In the genomic region with DNA sequence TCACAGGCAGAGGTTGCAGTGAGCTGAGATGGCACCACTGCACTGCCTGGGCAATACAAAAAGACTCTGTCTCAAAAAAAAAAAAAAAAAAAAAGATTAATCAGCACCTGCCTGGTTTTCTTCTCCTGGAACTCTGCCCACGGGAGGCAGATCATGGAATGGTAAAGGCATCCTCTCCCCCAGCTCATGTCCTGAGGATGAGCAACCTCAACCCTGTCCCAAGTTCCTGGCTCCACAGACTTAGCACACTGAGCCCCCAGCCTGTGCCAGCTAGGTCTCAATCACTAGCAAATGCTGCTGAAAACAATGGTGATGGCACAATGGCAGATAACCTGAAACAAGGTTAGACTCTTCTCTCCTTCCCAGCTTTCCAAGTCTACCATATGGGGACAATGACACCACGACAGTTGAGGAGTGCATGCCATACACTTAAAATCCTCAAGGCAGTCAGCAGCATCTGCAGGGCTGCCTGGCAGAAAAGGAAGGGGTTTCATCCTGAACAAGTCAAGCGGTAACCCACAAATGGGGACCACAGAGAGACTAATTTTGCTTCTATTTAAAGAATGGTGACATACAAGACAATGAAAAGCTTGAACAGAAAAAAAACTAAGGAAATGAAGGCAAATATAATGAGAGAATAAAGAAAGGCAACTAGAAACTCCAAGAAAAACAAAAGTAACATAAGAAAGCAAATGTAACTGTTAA, we compare ENCODE assay signal across 13 cellular contexts. TPM values are rescaled to one million over a fixed set of nuclear protein-coding genes. Genes with fewer than 3 reads are reported as not detected.
DNase-seq lines count a peak whose midpoint lies in the region; ATAC-seq, FAIRE-seq and TF ChIP-seq lines count a peak whose summit lies in the region.
"Had no signal": no experiment of that assay in that cellular context is flagged by ENCODE, and none has a peak within 500 bp of the region (broad histone marks: within the 10 kb centered on the region; RNA-seq: fewer than 3 reads in every experiment).

No MANE protein-coding gene starts in this region.

- H3K4me3 ChIP-seq in K562: no peak overlapping the region

- no peaks in the 10 kb centered on the region for H3K27me3 Mint-ChIP-seq in activated T-cell treated with anti-CD3 and anti-CD28 coated beads, Interleukin-2, amount 50 U/mL, for 72 hours (ENCODE audit: low read depth)
- H3K27me3 Mint-ChIP-seq in activated T-cell treated with anti-CD3 and anti-CD28 coated beads, Interleukin-2, amount 50 U/mL, for 24 hours: no peaks in the 10 kb centered on the region

- peaks cover 26 to 37% of the 10 kb centered on the region in 2 experiments; a peak in 4 of 5 replicates for H3K4me1 ChIP-seq in K562 (replicated peaks in 1 of 2; ENCODE audit: control insufficient read depth in 2 of 2, insufficient read depth in 2 of 2, low read length in 2 of 2)
- H3K4me1 ChIP-seq: BE2C had no signal

- peak overlapping the region; percentile 50 for H3K27ac Mint-ChIP-seq in activated T-cell treated with anti-CD3 and anti-CD28 coated beads, Interleukin-2, amount 50 U/mL, for 72 hours
- no peak overlapping the region for H3K27ac Mint-ChIP-seq in activated T-cell treated with anti-CD3 and anti-CD28 coated beads, Interleukin-2, amount 50 U/mL, for 24 hours
- H3K27ac Mint-ChIP-seq: endodermal cell had no signal

- H3K9me3 Mint-ChIP-seq in activated T-cell treated with anti-CD3 and anti-CD28 coated beads, Interleukin-2, amount 50 U/mL, for 72 hours: no peaks in the 10 kb centered on the region
- H3K9me3 Mint-ChIP-seq in activated T-cell treated with anti-CD3 and anti-CD28 coated beads, Interleukin-2, amount 50 U/mL, for 24 hours: no peaks in the 10 kb centered on the region

- POLR2A ChIA-PET in K562 (lab: Yijun Ruan, JAX): interaction anchor here (0.8 kb wide), 1 partner anchor 53 kb away, joined by 3 read pairs; a partner anchor contains a TSS

- no peaks in the 10 kb centered on the region for H3K9me3 ChIP-seq in K562 (replicated peaks; ENCODE audit: control insufficient read depth, insufficient read depth, low read depth, low read length)
- H3K9me3 ChIP-seq: BE2C had no signal

- BruUV-seq in K562 (replicated peaks; lab: Mats Ljungman, UMichigan): no TSS peak

- no peak for TF ChIP-seq POLR2A in K562 (conservative IDR thresholded peaks at IDR 0.05)

- no peaks in the 10 kb centered on the region for H3K27me3 ChIP-seq in K562 (ENCODE audit: control insufficient read depth in 2 of 2, insufficient read depth in 2 of 2, low read length in 2 of 2)
- H3K27me3 ChIP-seq: BE2C had no signal

- no peak for TF ChIP-seq RAD21 in K562 (CRISPR knock-in tag; conservative IDR thresholded peaks at IDR 0.05 in 1 of 2, IDR thresholded peaks at IDR 0.05 in 1 of 2)

- peak overlapping the region; percentile 36; the same call in 2 of the 3 replicates for H3K27ac ChIP-seq in K562 (ENCODE audit: extremely low read depth, low read depth, low read length)

- H3K9me1 ChIP-seq in K562 (ENCODE audit: control insufficient read depth, insufficient read depth, low read length): peaks cover 11% of the 10 kb centered on the region

- intact Hi-C loops in K562 (cut with micrococcal nuclease): no loop called here

- no peak for TF ChIP-seq CTCF in K562 (IDR thresholded peaks at IDR 0.05 in 2 of 3, conservative IDR thresholded peaks at IDR 0.05 in 1 of 3; ENCODE audit: insufficient read depth in 2 of 3, low read depth in 1 of 3, low read length in 3 of 3)

- peaks cover 78% of the 10 kb centered on the region for H3K79me2 ChIP-seq in K562 (ENCODE audit: control insufficient read depth, insufficient read depth, low read length)

- TF ChIP-seq EP300 in K562 (IDR thresholded peaks at IDR 0.05; ENCODE audit: low read length): no peak

- WGBS in K562 (ENCODE audit: insufficient coverage, low coverage, missing lambda C conversion rate): 80% methylated on average over 3 of the region's 3 CpGs

- peaks cover 0 to 8% of the 10 kb centered on the region in 2 donors for H3K36me3 Mint-ChIP-seq in activated T-cell treated with anti-CD3 and anti-CD28 coated beads, Interleukin-2, amount 50 U/mL, for 72 hours (ENCODE audit: insufficient read depth in 2 of 2)
- peaks cover 65% of the 10 kb centered on the region for H3K36me3 Mint-ChIP-seq in activated T-cell treated with anti-CD3 and anti-CD28 coated beads, Interleukin-2, amount 50 U/mL, for 24 hours (ENCODE audit: low read depth)

- no peak overlapping the region for H2AFZ ChIP-seq in K562 (ENCODE audit: low read depth, low read length)

- H3K9ac ChIP-seq in K562 (ENCODE audit: insufficient read depth in 1 of 2, low read depth in 2 of 2, low read length in 2 of 2): no peak overlapping the region; a peak in 1 of 4 replicates

- CTCF ChIA-PET in K562 (lab: Yijun Ruan, JAX; ENCODE audit: low intra/inter-chr PET ratio): no interaction called here

- H3K36me3 ChIP-seq in K562 (ENCODE audit: control insufficient read depth, insufficient read depth, low read length): peaks cover 39% of the 10 kb centered on the region

- no peak for ATAC-seq in activated T-cell treated with anti-CD3 and anti-CD28 coated beads, Interleukin-2, amount 50 U/mL, for 72 hours (replicated peaks in 1 of 2)
- ATAC-seq in K562 (no peak), HG02763 (IDR thresholded peaks at IDR 0.05; ENCODE audit: unreplicated experiment) (no peak)
- ATAC-seq: activated CD4-positive, CD25-positive, alpha-beta regulatory T cell treated with anti-CD3 and anti-CD28 coated beads, Interleukin-2, amount 50 U/mL, for 24 hours had no signal

- peaks cover 42% of the 10 kb centered on the region for H3K4me1 Mint-ChIP-seq in activated T-cell treated with anti-CD3 and anti-CD28 coated beads, Interleukin-2, amount 50 U/mL, for 72 hours (ENCODE audit: low read depth)
- peaks cover 33% of the 10 kb centered on the region for H3K4me1 Mint-ChIP-seq in activated T-cell treated with anti-CD3 and anti-CD28 coated beads, Interleukin-2, amount 50 U/mL, for 24 hours (ENCODE audit: low read depth)

- peak overlapping the region in 1 of 2 donors; percentile 53 for H3K4me3 Mint-ChIP-seq in activated T-cell treated with anti-CD3 and anti-CD28 coated beads, Interleukin-2, amount 50 U/mL, for 72 hours
- no peak overlapping the region for H3K4me3 Mint-ChIP-seq in activated T-cell treated with anti-CD3 and anti-CD28 coated beads, Interleukin-2, amount 50 U/mL, for 24 hours
- H3K4me3 Mint-ChIP-seq: endodermal cell had no signal

- in situ Hi-C loops in K562 (cut with MboI): no loop called here

- no peak for DNase-seq in activated T-cell treated with anti-CD3 and anti-CD28 coated beads, Interleukin-2, amount 50 U/mL, for 72 hours
- DNase-seq in activated T-cell treated with anti-CD3 and anti-CD28 coated beads, Interleukin-2, amount 50 U/mL, for 24 hours: no peak
- DNase-seq in NCI-H2171 (lab: John Stamatoyannopoulos, UW): peak; percentile 63
- DNase-seq in K562 (ENCODE audit: extremely low read depth in 1 of 4, low spot score in 3 of 4): peak in 2 of 4 experiments; percentile 2 to 5
- DNase-seq in ureter (ENCODE audit: low spot score): peak; percentile 19
- no peak for DNase-seq in amygdala (lab: John Stamatoyannopoulos, UW)
- DNase-seq in AG08396 (ENCODE audit: low spot score): no peak
- DNase-seq: BE2C; endodermal cell; stimulated activated CD4-positive, alpha-beta T cell treated with anti-CD3 and anti-CD28 coated beads, Interleukin-15, amount 100 ng/mL, for 24 hours; stimulated activated naive CD4-positive, alpha-beta T cell treated with Interleukin-2 at 50 U/mL for 16 hours had no signal

- H4K20me1 ChIP-seq in K562 (replicated peaks; ENCODE audit: control insufficient read depth, insufficient read depth, low read length): peaks cover 18% of the 10 kb centered on the region

- no peak for FAIRE-seq in K562 (lab: Jason Lieb, UNC)

- no peak overlapping the region for H3K4me2 ChIP-seq in K562 (ENCODE audit: insufficient read depth, low read length)

RNA-seq across cellular contexts. Expression of a gene that starts 4.8 kb away (rescaled TPM):
- total RNA-seq in activated T-cell treated with anti-CD3 and anti-CD28 coated beads, Interleukin-2, amount 50 U/mL, for 72 hours: 10 to 100 TPM; 31.6 to 40.7 TPM
- 161 and 267 TPM in 2 replicates for total RNA-seq in K562 (2011; cell fraction: chromatin; rRNA removed; ENCODE audit: low replicate concordance)
- total RNA-seq in K562 (2011; cell fraction: nucleolus; rRNA removed): 171 and 189 TPM in 2 replicates
- total RNA-seq in K562 (2011; cell fraction: nucleoplasm; rRNA removed): 182 and 254 TPM in 2 replicates
- 25.8 and 32.5 TPM in 2 replicates for total RNA-seq in K562 (2014; rRNA removed)
- 22.3 and 24.8 TPM in 2 replicates for total RNA-seq in K562 (2014; rRNA removed; fragmentation: Illumina TruSeq; extraction: Trizol)
- 34.8 and 39.3 TPM in 2 replicates for total RNA-seq in K562 (2015; rRNA removed; fragmentation: Illumina TruSeq; extraction: Trizol)
- total RNA-seq in K562 (2021): 51.6 and 53.3 TPM in 2 replicates
- 46.0 and 47.3 TPM in 2 replicates for polyA plus RNA-seq in K562 (2011; rRNA removed)
- polyA plus RNA-seq in K562 (2011; cell fraction: cytosol; rRNA removed): 70.0 and 134 TPM in 2 replicates
- 68.6 and 106 TPM in 2 replicates for polyA plus RNA-seq in K562 (2011; cell fraction: nucleus; rRNA removed)
- polyA plus RNA-seq in K562 (2012): 36.7 and 38.9 TPM in 2 replicates
- 42.6 and 49.8 TPM in 2 replicates for polyA plus RNA-seq in K562 (2014; fragmentation: Illumina TruSeq; extraction: Trizol)
- under 1 TPM; 0.71 to 0.77 TPM for polyA plus RNA-seq in K562 (2014; fragmentation: Nextera tagmentation; extraction: Ambion mirVana)
- 47.5 and 60.1 TPM in 2 replicates for polyA plus RNA-seq in K562 (2014; rRNA removed)
- polyA minus RNA-seq in K562 (2011; rRNA and poly(A)+ RNA removed): 60.0 and 111 TPM in 2 replicates
- 26.9 and 47.0 TPM in 2 replicates for polyA minus RNA-seq in K562 (2011; cell fraction: cytosol; rRNA and poly(A)+ RNA removed)
- 38.7 and 49.0 TPM in 2 replicates for polyA minus RNA-seq in K562 (2011; cell fraction: nucleus; rRNA and poly(A)+ RNA removed)
- 45.3 TPM for total RNA-seq in ureter

RNA-seq across cellular contexts. Expression of a gene that starts 19.6 kb away (rescaled TPM):
- 1 to 10 TPM; 6.0 to 7.0 TPM for total RNA-seq in activated T-cell treated with anti-CD3 and anti-CD28 coated beads, Interleukin-2, amount 50 U/mL, for 72 hours
- 41.4 and 49.7 TPM in 2 replicates for total RNA-seq in K562 (2011; cell fraction: chromatin; rRNA removed; ENCODE audit: low replicate concordance)
- total RNA-seq in K562 (2011; cell fraction: nucleolus; rRNA removed): 19.3 and 20.3 TPM in 2 replicates
- 29.4 and 47.2 TPM in 2 replicates for total RNA-seq in K562 (2011; cell fraction: nucleoplasm; rRNA removed)
- total RNA-seq in K562 (2014; rRNA removed) (7.6 and 8.7 TPM in 2 replicates), K562 (2014; rRNA removed; fragmentation: Illumina TruSeq; extraction: Trizol) (15.5 and 19.8 TPM in 2 replicates), K562 (2015; rRNA removed; fragmentation: Illumina TruSeq; extraction: Trizol) (16.7 and 17.4 TPM in 2 replicates), K562 (2021) (6.3 and 6.5 TPM in 2 replicates), ureter (6.3 TPM)
- polyA plus RNA-seq in K562 (2011; rRNA removed) (16.9 and 18.2 TPM in 2 replicates), K562 (2014; fragmentation: Illumina TruSeq; extraction: Trizol) (20.8 and 24.4 TPM in 2 replicates), K562 (2014; fragmentation: Nextera tagmentation; extraction: Ambion mirVana) (1 to 10 TPM; 2.8 to 3.8 TPM), K562 (2014; rRNA removed) (15.6 and 30.6 TPM in 2 replicates)
- polyA plus RNA-seq in K562 (2011; cell fraction: cytosol; rRNA removed): 2.6 and 3.5 TPM in 2 replicates
- polyA plus RNA-seq in K562 (2011; cell fraction: nucleus; rRNA removed): 11.0 and 16.7 TPM in 2 replicates
- 6.4 and 11.6 TPM in 2 replicates for polyA plus RNA-seq in K562 (2012)
- 6.1 and 7.6 TPM in 2 replicates for polyA minus RNA-seq in K562 (2011; rRNA and poly(A)+ RNA removed)
- polyA minus RNA-seq in K562 (2011; cell fraction: cytosol; rRNA and poly(A)+ RNA removed): 0.73 and 1.2 TPM in 2 replicates
- polyA minus RNA-seq in K562 (2011; cell fraction: nucleus; rRNA and poly(A)+ RNA removed): 3.6 and 6.1 TPM in 2 replicates

RNA-seq across cellular contexts. Expression of a gene that starts 52.8 kb away (rescaled TPM):
- 10 to 100 TPM; 51.3 to 54.6 TPM for total RNA-seq in activated T-cell treated with anti-CD3 and anti-CD28 coated beads, Interleukin-2, amount 50 U/mL, for 72 hours
- 56.6 and 67.0 TPM in 2 replicates for total RNA-seq in K562 (2011; cell fraction: chromatin; rRNA removed; ENCODE audit: low replicate concordance)
- total RNA-seq in K562 (2011; cell fraction: nucleolus; rRNA removed): 22.5 and 38.2 TPM in 2 replicates
- 31.6 and 32.1 TPM in 2 replicates for total RNA-seq in K562 (2011; cell fraction: nucleoplasm; rRNA removed)
- total RNA-seq in K562 (2014; rRNA removed): 18.0 and 19.7 TPM in 2 replicates
- total RNA-seq in K562 (2014; rRNA removed; fragmentation: Illumina TruSeq; extraction: Trizol): 35.3 and 40.3 TPM in 2 replicates
- 30.4 and 34.7 TPM in 2 replicates for total RNA-seq in K562 (2015; rRNA removed; fragmentation: Illumina TruSeq; extraction: Trizol)
- 32.2 and 42.1 TPM in 2 replicates for total RNA-seq in K562 (2021)
- 58.3 and 61.6 TPM in 2 replicates for polyA plus RNA-seq in K562 (2011; rRNA removed)
- 24.2 and 31.0 TPM in 2 replicates for polyA plus RNA-seq in K562 (2011; cell fraction: cytosol; rRNA removed)
- polyA plus RNA-seq in K562 (2011; cell fraction: nucleus; rRNA removed): 36.5 and 41.2 TPM in 2 replicates
- 14.2 and 14.3 TPM in 2 replicates for polyA plus RNA-seq in K562 (2012)
- polyA plus RNA-seq in K562 (2014; fragmentation: Illumina TruSeq; extraction: Trizol): 20.1 and 22.3 TPM in 2 replicates
- polyA plus RNA-seq in K562 (2014; fragmentation: Nextera tagmentation; extraction: Ambion mirVana): 1 to 10 TPM; 5.9 to 6.5 TPM
- polyA plus RNA-seq in K562 (2014; rRNA removed): 12.0 and 14.0 TPM in 2 replicates
- 182 and 215 TPM in 2 replicates for polyA minus RNA-seq in K562 (2011; rRNA and poly(A)+ RNA removed)
- 79.5 and 101 TPM in 2 replicates for polyA minus RNA-seq in K562 (2011; cell fraction: cytosol; rRNA and poly(A)+ RNA removed)
- 19.3 and 38.7 TPM in 2 replicates for polyA minus RNA-seq in K562 (2011; cell fraction: nucleus; rRNA and poly(A)+ RNA removed)
- 91.5 TPM for total RNA-seq in ureter

Comparison
In these comparisons a context has a peak if more than half of its experiments do, and no peak if none do; other contexts are left out.
1. DNase-seq: peak in NCI-H2171 (single experiment) and ureter (single experiment); none in activated T-cell treated with anti-CD3 and anti-CD28 coated beads, Interleukin-2, amount 50 U/mL, for 72 hours (0 of 2), activated T-cell treated with anti-CD3 and anti-CD28 coated beads, Interleukin-2, amount 50 U/mL, for 24 hours (single experiment), amygdala (0 of 56) and AG08396 (single experiment).